ENCODE assay signal across 8 cellular contexts in genomic region chr11:57248780-57249383, GRCh38. TPM values are rescaled to one million over a fixed set of nuclear protein-coding genes. Genes with fewer than 3 reads are reported as not detected.
DNase-seq lines count a peak whose midpoint lies in the region; ATAC-seq, FAIRE-seq and TF ChIP-seq lines count a peak whose summit lies in the region.

No MANE protein-coding gene starts in this region.

- no peak overlapping the region for H3K4me3 ChIP-seq in coronary artery

- TF ChIP-seq CTCF in coronary artery (IDR thresholded peaks at IDR 0.05), result no peak

- H3K27ac ChIP-seq in caudate nucleus (ENCODE audit: low read depth, low read length) (no peak overlapping the region), coronary artery (no peak overlapping the region)

- no peak for FAIRE-seq in RCC 7860 (lab: Jason Lieb, UNC)

- ATAC-seq in GM19463 (IDR thresholded peaks at IDR 0.05; ENCODE audit: unreplicated experiment) (peak; percentile 71), left lobe of liver (peak; percentile 95)

- DNase-seq in EH (ENCODE audit: low read depth) (peak; percentile 78), HT-29 (ENCODE audit: low spot score) (peak; percentile 82), RCC 7860 (ENCODE audit: low spot score) (peak; percentile 10), caudate nucleus (lab: John Stamatoyannopoulos, UW) (peak in 36 of 61 donors; percentile 5 to 72 (median 30)), left lobe of liver (ENCODE audit: low spot score) (peak; percentile 72), stromal cell of bone marrow (ENCODE audit: low read depth) (peak; percentile 63), coronary artery (ENCODE audit: low spot score) (no peak)

RNA-seq across cellular contexts. Expression of gene APLNR, which starts 11.8 kb away (rescaled TPM):
- not detected in 2 replicates for total RNA-seq in HT-29 (2014; rRNA removed; shearing (Covaris generic))
- total RNA-seq in left lobe of liver, result 2.4 TPM
